Comparison of ENCODE assay signal across 8 cellular contexts in genomic region chrX:68433155-68433980, GRCh38. TPM values are rescaled to one million over a fixed set of nuclear protein-coding genes. Genes with fewer than 3 reads are reported as not detected.
DNase-seq lines count a peak whose midpoint lies in the region; ATAC-seq and TF ChIP-seq lines count a peak whose summit lies in the region.

Gene OPHN1 (minus strand): TSS chrX:68433495. CDS start chrX:68433020, 475 bp downstream.

- no peaks in the 10 kb centered on the region for H3K27me3 ChIP-seq in HCT116 (ENCODE audit: insufficient read depth, low read length)

- H3K36me3 ChIP-seq in HCT116 (ENCODE audit: control insufficient read depth in 1 of 2, insufficient read depth in 2 of 2, low read length in 2 of 2) = no peaks in the 10 kb centered on the region
- H3K36me3 ChIP-seq in OCI-LY7 (ENCODE audit: insufficient read depth, low read length) = no peaks in the 10 kb centered on the region

- no peak for TF ChIP-seq CTCF in HCT116 (IDR thresholded peaks at IDR 0.05 in 2 of 3, conservative IDR thresholded peaks at IDR 0.05 in 1 of 3; ENCODE audit: borderline replicate concordance in 1 of 3, insufficient read depth in 1 of 3, low read depth in 2 of 3, low read length in 2 of 3)
- no peak for TF ChIP-seq CTCF in OCI-LY7 (conservative IDR thresholded peaks at IDR 0.05; ENCODE audit: low read length)

- POLR2A ChIA-PET in HCT116 (lab: Charles Lee) = no interaction called here
- POLR2A ChIA-PET in OCI-LY7 (lab: Charles Lee) = no interaction called here

- H3K9me3 ChIP-seq in HCT116 (ENCODE audit: control insufficient read depth in 1 of 2, insufficient read depth in 1 of 2, low read depth in 1 of 2, low read length in 2 of 2) (no peaks in the 10 kb centered on the region), OCI-LY7 (ENCODE audit: low read length) (no peaks in the 10 kb centered on the region)

- no peaks in the 10 kb centered on the region for H3K79me2 ChIP-seq in HCT116 (ENCODE audit: insufficient read depth, low read length)
- H3K79me2 ChIP-seq in OCI-LY7 (ENCODE audit: insufficient read depth, low read depth, low read length) = no peaks in the 10 kb centered on the region

- H3K9ac ChIP-seq in HCT116 (ENCODE audit: low read length) = peak within 1 kb of the TSS; percentile 67

- H3K9me2 ChIP-seq in HCT116 (ENCODE audit: insufficient read depth) (no peaks in the 10 kb centered on the region), OCI-LY7 (ENCODE audit: insufficient read depth, low read length) (no peaks in the 10 kb centered on the region)

- H3K4me2 ChIP-seq in HCT116 (ENCODE audit: low read length) = peak within 1 kb of the TSS; percentile 84
- H3K4me2 ChIP-seq in OCI-LY7 (ENCODE audit: low read length) = no peak within 1 kb of the TSS

- H2AFZ ChIP-seq in HCT116 (ENCODE audit: low read depth, low read length, poor library complexity, severe bottlenecking) (no peak within 1 kb of the TSS), OCI-LY7 (ENCODE audit: low read length) (no peak within 1 kb of the TSS)

- intact Hi-C loops in HCT116 (cut with micrococcal nuclease) = no loop called here
- intact Hi-C loops in OCI-LY7 (cut with micrococcal nuclease; ENCODE audit: unreplicated experiment) = no loop called here

- DNase-seq in C1 segment of cervical spinal cord (lab: John Stamatoyannopoulos, UW) (peak in 12 of 14 donors; percentile 26 to 82 (median 60)), HCT116 (ENCODE audit: low read depth, low spot score) (peak; percentile 55), SK-MEL-5 (ENCODE audit: low read depth, low spot score) (peak; percentile 61), cerebellar nuclear complex (lab: John Stamatoyannopoulos, UW) (peak; percentile 11 to 22), iPS-NIHi11 (ENCODE audit: low spot score) (peak; percentile 61), retina (peak; percentile 85), SHP77 treated with DMSO at 0.1 percent for 48 hours (lab: John Stamatoyannopoulos, UW) (no peak), OCI-LY7 (ENCODE audit: low spot score) (no peak)

- peak within 1 kb of the TSS; percentile 64 to 72 for H3K4me3 ChIP-seq in HCT116 (replicated peaks in 1 of 2; ENCODE audit: low read depth in 1 of 2, low read length in 2 of 2)
- no peak within 1 kb of the TSS for H3K4me3 ChIP-seq in OCI-LY7 (ENCODE audit: low read depth, low read length, poor library complexity, severe bottlenecking)

- in situ Hi-C loops in SK-MEL-5 (cut with HindIII; ENCODE audit: low pct_unique_long_range_greater_than_20kb, low sequenced_read_pairs) = no loop called here

- no peak for TF ChIP-seq RAD21 in HCT116 (IDR thresholded peaks at IDR 0.05; ENCODE audit: low read depth)

- BruUV-seq in HCT116 (replicated peaks; lab: Mats Ljungman, UMichigan) = no TSS peak
- BruUV-seq in OCI-LY7 (replicated peaks; lab: Mats Ljungman, UMichigan) = no TSS peak

- H3K4me1 ChIP-seq in HCT116 (ENCODE audit: control insufficient read depth in 1 of 2, insufficient read depth in 2 of 2, low read length in 2 of 2) (peaks cover 5 to 33% of the 10 kb centered on the region in 2 experiments; a peak in 3 of 4 replicates), OCI-LY7 (ENCODE audit: insufficient read depth, low read length, poor library complexity, severe bottlenecking) (no peaks in the 10 kb centered on the region)

- H3K27ac ChIP-seq in HCT116 (ENCODE audit: low read depth, low read length) (peak within 1 kb of the TSS; percentile 47), OCI-LY7 (ENCODE audit: low read depth, low read length, poor library complexity, severe bottlenecking) (no peak within 1 kb of the TSS)

- RAD21 ChIA-PET in HCT116 (lab: Charles Lee; ENCODE audit: low non-redundant PET in 1 of 2, low total read pairs in 2 of 2, uncharacterized antibody in 2 of 2, unreplicated experiment in 2 of 2) = interaction anchor here in 1 of 2 experiments (0.7 kb wide), 1 partner anchor 237 kb away, joined by 3 read pairs; no protein-coding TSS in a partner anchor

- ATAC-seq in HCT116 = peak; percentile 88

- no peaks in the 10 kb centered on the region for H4K20me1 ChIP-seq in HCT116 (ENCODE audit: insufficient read depth)
- H4K20me1 ChIP-seq in OCI-LY7 (ENCODE audit: insufficient read depth, low read length) = no peaks in the 10 kb centered on the region

- no peak for TF ChIP-seq POLR2A in HCT116 (IDR thresholded peaks at IDR 0.05; ENCODE audit: borderline replicate concordance, extremely low read depth, insufficient read depth, insufficient read length)

- CTCF ChIA-PET in HCT116 (lab: Charles Lee) (no interaction called here), OCI-LY7 (lab: Charles Lee; ENCODE audit: unreplicated experiment) (no interaction called here)

TF ChIP-seq in HCT116, 20 proteins besides CTCF, POLR2A, EP300 and RAD21:
- TF ChIP-seq POLR2AphosphoS5 (IDR thresholded peaks at IDR 0.05; ENCODE audit: low read depth, low read length) (peak; percentile 71), ELF1 (IDR thresholded peaks at IDR 0.05; ENCODE audit: borderline replicate concordance, low read depth) (0 out of 2 replicates have a peak, but pooled peaks have one; percentile 27), MAX (IDR thresholded peaks at IDR 0.05) (no peak)

RNA-seq across cellular contexts. Expression of gene OPHN1, which starts in this region (rescaled TPM):
- total RNA-seq in HCT116 (2021; ENCODE audit: unreplicated experiment) (2.9 TPM), OCI-LY7 (2022) (not detected in 2 replicates)
- polyA plus RNA-seq in HCT116 (2012) = 1.2 and 1.6 TPM in 2 replicates
- 70.2 and 72.0 TPM in 2 replicates for total RNA-seq in SK-MEL-5 (2014; rRNA removed; shearing (Covaris generic))
- polyA plus RNA-seq in SK-MEL-5 (2015; cell fraction: cytosol; rRNA removed) = 54.9 and 64.2 TPM in 2 replicates
- 153 and 164 TPM in 2 replicates for polyA plus RNA-seq in SK-MEL-5 (2015; cell fraction: nucleus; rRNA removed)
- not detected in 2 replicates for total RNA-seq in OCI-LY7 (2014; rRNA removed; shearing (Covaris generic))

Comparison
In these comparisons a context has a peak if more than half of its experiments do, and no peak if none do; other contexts are left out.
1. RNA of gene OPHN1 (total RNA-seq): 70.2 to 72.0 TPM in SK-MEL-5; 2.9 TPM in HCT116 (single experiment) and not detected in OCI-LY7; every median in the first group is over 10 times any median in the second.
2. DNase-seq: peak in C1 segment of cervical spinal cord (12 of 14), HCT116 (single experiment), SK-MEL-5 (single experiment), cerebellar nuclear complex (2 of 2), iPS-NIHi11 (single experiment) and retina (single experiment); none in SHP77 treated with DMSO at 0.1 percent for 48 hours (single experiment) and OCI-LY7 (single experiment).